In genomic region chr9:136847065-136847826, GRCh38 we compare ENCODE assay signal across 8 cellular contexts. TPM values are rescaled to one million over a fixed set of nuclear protein-coding genes. Genes with fewer than 3 reads are reported as not detected.
DNase-seq lines count a peak whose midpoint lies in the region; TF ChIP-seq lines count a peak whose summit lies in the region.

No MANE protein-coding gene starts in this region.

- peak; percentile 58 for DNase-seq in NCI-H748 (lab: John Stamatoyannopoulos, UW; ENCODE audit: unreplicated experiment)
- no peak for DNase-seq in NCI-H748 treated with DMSO at 0.1 percent for 48 hours (lab: John Stamatoyannopoulos, UW)
- DNase-seq in NT2/D1 (ENCODE audit: low read depth, low spot score), result peak; percentile 77
- DNase-seq in cardiac fibroblast (ENCODE audit: low read depth in 2 of 2), result peak; percentile 59 to 77
- DNase-seq in kidney tubule cell (ENCODE audit: low spot score), result peak; percentile 62
- DNase-seq in testis, result peak; percentile 56
- no peak for DNase-seq in stimulated activated CD4-positive, alpha-beta T cell treated with anti-CD3 and anti-CD28 coated beads, Interleukin-12 subunit alpha, Interleukin-12 subunit beta, amount 100 ng/mL, for 4 hours
- DNase-seq in RKO (ENCODE audit: low spot score), result no peak

- H3K36me3 ChIP-seq in NT2/D1 (ENCODE audit: insufficient read depth, insufficient read length, low read length) (peaks cover 22% of the 10 kb centered on the region), testis (ENCODE audit: low read depth, missing control alignments) (no peaks in the 10 kb centered on the region)

- H3K27me3 ChIP-seq in NT2/D1 (ENCODE audit: insufficient read depth, insufficient read length) (no peaks in the 10 kb centered on the region), testis (no peaks in the 10 kb centered on the region)

- TF ChIP-seq CTCF in cardiac fibroblast (IDR thresholded peaks at IDR 0.05; ENCODE audit: low read depth, low read length) (no peak), testis (IDR thresholded peaks at IDR 0.05) (no peak)

- H3K4me1 ChIP-seq in NT2/D1 (ENCODE audit: insufficient read depth, insufficient read length) (peaks cover 35% of the 10 kb centered on the region), testis (peaks cover 40% of the 10 kb centered on the region)

- intact Hi-C loops in testis (cut with DNase I; ENCODE audit: low total_unique reads), result no loop called here

- H3K4me3 ChIP-seq in NT2/D1 (ENCODE audit: insufficient read length, low read depth), result peak overlapping the region; percentile 95
- peak overlapping the region; percentile 76 to 84 for H3K4me3 ChIP-seq in cardiac fibroblast (replicated peaks in 1 of 2; ENCODE audit: low read depth in 2 of 2, low read length in 2 of 2)
- peak overlapping the region; percentile 65 to 72 for H3K4me3 ChIP-seq in testis

- H3K9me3 ChIP-seq in NT2/D1 (ENCODE audit: insufficient read depth, low read length), result no peaks in the 10 kb centered on the region; the same call in 1 of the 2 replicates
- no peaks in the 10 kb centered on the region for H3K9me3 ChIP-seq in testis

- peak overlapping the region; percentile 89 to 97 for H3K27ac ChIP-seq in testis

- TF ChIP-seq POLR2A in testis (IDR thresholded peaks at IDR 0.05), result no peak

- WGBS in testis, 2 donors, result 11 to 20% methylated on average over 29 to 53 of the region's 78 CpGs

- peak overlapping the region; percentile 99 for H3K9ac ChIP-seq in NT2/D1 (ENCODE audit: insufficient read length, low read depth)

RNA-seq across cellular contexts. Expression of gene PHPT1, which starts 2.0 kb away (rescaled TPM):
- total RNA-seq in testis, result 100 to 1,000 TPM; 134 to 146 TPM
- 146 TPM for polyA plus RNA-seq in testis (ENCODE audit: insufficient read depth, low read depth, low replicate concordance)

RNA-seq across cellular contexts. Expression of gene MAMDC4, which starts 4.9 kb away (rescaled TPM):
- total RNA-seq in testis, result 10 to 100 TPM; 18.3 to 21.9 TPM
- 8.1 TPM for polyA plus RNA-seq in testis (ENCODE audit: insufficient read depth, low read depth, low replicate concordance)

RNA-seq across cellular contexts. Expression of gene AJM1, which starts 5.0 kb away (rescaled TPM):
- total RNA-seq in testis, result 10 to 100 TPM; 13.1 to 24.6 TPM
- polyA plus RNA-seq in testis (ENCODE audit: insufficient read depth, low read depth, low replicate concordance), result 4.0 TPM

RNA-seq across cellular contexts. Expression of gene EDF1, which starts 18.9 kb away (rescaled TPM):
- 100 to 1,000 TPM; 278 to 330 TPM for total RNA-seq in testis
- 368 TPM for polyA plus RNA-seq in testis (ENCODE audit: insufficient read depth, low read depth, low replicate concordance)

RNA-seq across cellular contexts. Expression of gene TRAF2, which starts 39.1 kb away (rescaled TPM):
- 10 to 100 TPM; 23.7 to 32.9 TPM for total RNA-seq in testis
- polyA plus RNA-seq in testis (ENCODE audit: insufficient read depth, low read depth, low replicate concordance), result 21.9 TPM

Comparison
In these comparisons a context has a peak if more than half of its experiments do, and no peak if none do; other contexts are left out.
1. DNase-seq: peak in NCI-H748 (single experiment), NT2/D1 (single experiment), cardiac fibroblast (2 of 2), kidney tubule cell (single experiment) and testis (single experiment); none in NCI-H748 treated with DMSO at 0.1 percent for 48 hours (single experiment), stimulated activated CD4-positive, alpha-beta T cell treated with anti-CD3 and anti-CD28 coated beads, Interleukin-12 subunit alpha, Interleukin-12 subunit beta, amount 100 ng/mL, for 4 hours (single experiment) and RKO (single experiment).
2. Peak in every context shown above with its lines, with median percentiles within 50 percentile points of each other: H3K4me3 ChIP-seq.